1 cellular context compared by ENCODE assay signal in the genomic region with DNA sequence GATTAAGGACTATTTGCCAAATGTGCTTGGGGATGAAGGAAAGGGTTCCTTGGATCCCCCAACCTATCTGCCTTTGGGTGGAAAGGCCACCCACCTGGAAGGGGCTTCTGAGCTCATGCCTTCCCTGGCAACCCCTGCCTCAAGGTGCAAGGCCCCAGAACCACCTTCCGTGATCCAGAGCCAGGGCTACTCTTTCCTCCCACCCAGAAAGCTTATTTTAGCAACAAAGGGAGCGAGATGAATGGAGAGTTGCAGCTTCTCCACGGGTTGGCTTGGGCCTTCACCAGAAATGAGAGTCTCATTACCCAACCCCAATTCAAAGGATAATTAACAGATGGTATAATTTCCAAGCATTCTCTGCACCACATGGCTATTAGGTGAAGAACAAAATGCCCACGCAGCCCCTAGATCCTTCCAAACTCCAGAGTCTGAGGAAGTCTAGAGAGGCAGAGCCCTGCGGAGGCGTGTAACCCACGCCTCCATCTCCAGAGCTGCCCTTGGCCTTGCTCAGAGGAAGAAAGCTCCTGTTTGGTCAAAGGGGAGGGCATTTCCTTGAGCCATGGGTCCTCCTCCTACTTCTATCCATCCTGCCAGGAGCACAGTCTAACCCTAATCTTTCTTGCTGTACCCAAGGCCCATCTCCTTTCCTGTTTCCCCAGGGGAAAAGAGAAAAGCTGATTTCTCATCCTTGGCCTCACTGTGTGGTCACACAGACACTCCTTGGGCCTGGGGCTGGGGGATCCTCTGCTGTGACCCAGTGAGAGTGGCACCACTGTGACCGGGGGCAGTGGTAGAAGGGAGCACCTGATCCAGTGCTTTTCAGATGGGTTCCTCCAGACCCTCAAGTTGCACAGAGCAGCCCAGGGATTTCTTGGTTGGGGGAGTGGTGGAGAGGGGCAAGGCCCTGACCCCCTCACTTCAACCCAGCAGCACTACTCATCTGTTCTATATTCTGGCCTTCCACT.
TF ChIP-seq lines count a peak whose summit lies in the region.

No MANE protein-coding gene starts in this region.

TF ChIP-seq in K562, 482 proteins besides CTCF, POLR2A, EP300 and RAD21:
- TF ChIP-seq COPS2 (conservative IDR thresholded peaks at IDR 0.05) (no peak), ZNF175 (CRISPR knock-in tag; IDR thresholded peaks at IDR 0.05; ENCODE audit: low read depth) (no peak), NFIC (IDR thresholded peaks at IDR 0.05) (no peak), FOXP1 (CRISPR knock-in tag; IDR thresholded peaks at IDR 0.05) (0 out of 2 replicates have a peak, but pooled peaks have one; percentile 21)
- TF ChIP-seq, protein P1, sequence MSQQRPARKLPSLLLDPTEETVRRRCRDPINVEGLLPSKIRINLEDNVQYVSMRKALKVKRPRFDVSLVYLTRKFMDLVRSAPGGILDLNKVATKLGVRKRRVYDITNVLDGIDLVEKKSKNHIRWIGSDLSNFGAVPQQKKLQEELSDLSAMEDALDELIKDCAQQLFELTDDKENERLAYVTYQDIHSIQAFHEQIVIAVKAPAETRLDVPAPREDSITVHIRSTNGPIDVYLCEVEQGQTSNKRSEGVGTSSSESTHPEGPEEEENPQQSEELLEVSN (IDR thresholded peaks at IDR 0.05; ENCODE audit: borderline replicate concordance in 1 of 2, extremely low read depth in 1 of 2, insufficient read depth in 1 of 2, insufficient read length in 1 of 2, low read depth in 1 of 2, low read length in 1 of 2, poor library complexity in 1 of 2, severe bottlenecking in 1 of 2) = no peak
TF ChIP-seq in K562: peak in this region for 1.
